Comparison of ENCODE assay signal across 16 cellular contexts in genomic region chr14:55536208-55536708, GRCh38.
"Had no signal": no experiment of that assay in that cellular context is flagged by ENCODE, and none has a peak within 500 bp of the region (broad histone marks: within the 10 kb centered on the region; RNA-seq: fewer than 3 reads in every experiment).

No MANE protein-coding gene starts in this region.

- H3K36me3 ChIP-seq: heart left ventricle, left ventricle myocardium inferior, prostate gland, right lobe of liver had no signal

- ATAC-seq: heart left ventricle, right lobe of liver had no signal

- H3K27me3 ChIP-seq: dorsolateral prefrontal cortex, heart left ventricle, right lobe of liver had no signal

- DNase-seq: activated CD4-positive, alpha-beta T cell treated with anti-CD3 and anti-CD28 coated beads for 1 hour; activated CD4-positive, alpha-beta T cell treated with anti-CD3 and anti-CD28 coated beads, Interleukin-2, amount 50 U/mL, for 48 hours; activated gamma-delta T cell; activated T-cell treated with anti-CD3 and anti-CD28 coated beads, Interleukin-2, amount 50 U/mL, for 48 hours; anterior cingulate cortex; dorsolateral prefrontal cortex; heart left ventricle; left ventricle myocardium inferior; mesenchymal stem cell; occipital lobe; right lobe of liver; stimulated activated CD4-positive, alpha-beta T cell treated with anti-CD3 and anti-CD28 coated beads, Interleukin-2, amount 100 ng/mL, for 24 hours; stimulated activated naive B cell treated with anti-CD40 and anti-IgM and Interleukin-4, amounts not matched to agents 10 μg/mL and 1 μg/mL and 100 μg/mL, for 72 hours; substantia nigra; T-helper 9 cell had no signal

- H3K27ac ChIP-seq: dorsolateral prefrontal cortex, heart left ventricle, left ventricle myocardium inferior, prostate gland, right lobe of liver had no signal

- H3K9me3 ChIP-seq: prostate gland, right lobe of liver had no signal

- H3K4me1 ChIP-seq: heart left ventricle, left ventricle myocardium inferior, prostate gland, right lobe of liver had no signal

- H3K4me3 ChIP-seq: dorsolateral prefrontal cortex, heart left ventricle, left ventricle myocardium inferior, prostate gland, right lobe of liver had no signal
